In the genomic region with DNA sequence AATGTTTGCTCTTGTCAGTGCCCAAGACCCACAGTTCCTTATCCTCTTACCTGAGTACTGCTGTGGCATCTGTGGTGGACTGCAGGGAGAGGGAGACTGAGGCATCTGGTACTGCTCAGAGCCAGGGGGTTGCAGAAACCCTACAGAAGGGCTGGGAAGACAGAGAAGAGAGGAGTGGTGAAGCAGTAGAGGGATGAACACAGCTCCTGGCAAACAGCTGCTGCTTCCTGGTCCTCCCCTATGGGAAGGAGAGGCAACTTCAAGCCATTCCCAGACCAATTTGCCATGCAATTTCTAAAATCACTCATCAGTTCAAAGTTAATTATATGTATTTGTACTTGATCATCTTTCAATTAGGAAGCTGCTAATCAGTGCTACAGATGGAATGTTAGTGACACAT, we compare ENCODE assay signal across 22 cellular contexts. TPM values are rescaled to one million over a fixed set of nuclear protein-coding genes. Genes with fewer than 3 reads are reported as not detected.
"Had no signal": no experiment of that assay in that cellular context is flagged by ENCODE, and none has a peak within 500 bp of the region (broad histone marks: within the 10 kb centered on the region; RNA-seq: fewer than 3 reads in every experiment).

No MANE protein-coding gene starts in this region.

- H3K27me3 ChIP-seq: body of pancreas, heart right ventricle, spleen, stomach, uterus had no signal

- H3K4me3 ChIP-seq: body of pancreas, heart right ventricle, lower lobe of right lung, spleen, stomach, uterus had no signal

- H3K27ac ChIP-seq: body of pancreas, lower lobe of right lung, spleen, stomach, uterus, VCaP had no signal

- H3K36me3 ChIP-seq: uterus had no signal

- H3K4me3 Mint-ChIP-seq: dendritic cell treated with granulocyte-macrophage colony-stimulating factor and Interleukin-4, amounts not matched to agents 40 ng/mL and 50 ng/mL, for 4 days; natural killer cell; T-helper 2 cell treated with Interferon-gamma antibody and Interleukin-4, amounts not matched to agents 5 μg/mL and 100 μg/mL, for 36 hours had no signal

- H3K9me3 ChIP-seq: body of pancreas, heart right ventricle, lower lobe of right lung, SK-N-SH, spleen, stomach, uterus had no signal

- H3K9me3 Mint-ChIP-seq: dendritic cell treated with granulocyte-macrophage colony-stimulating factor and Interleukin-4, amounts not matched to agents 40 ng/mL and 50 ng/mL, for 4 days; natural killer cell; T-helper 2 cell treated with Interferon-gamma antibody and Interleukin-4, amounts not matched to agents 5 μg/mL and 100 μg/mL, for 36 hours had no signal

- H3K27me3 Mint-ChIP-seq: dendritic cell treated with granulocyte-macrophage colony-stimulating factor and Interleukin-4, amounts not matched to agents 40 ng/mL and 50 ng/mL, for 4 days; progenitor cell of endocrine pancreas had no signal

- H3K27ac Mint-ChIP-seq: dendritic cell treated with granulocyte-macrophage colony-stimulating factor and Interleukin-4, amounts not matched to agents 40 ng/mL and 50 ng/mL, for 4 days; progenitor cell of endocrine pancreas; T-helper 2 cell treated with Interferon-gamma antibody and Interleukin-4, amounts not matched to agents 5 μg/mL and 100 μg/mL, for 36 hours had no signal

- DNase-seq: activated CD4-positive, alpha-beta T cell treated with anti-CD3 and anti-CD28 coated beads, Interleukin-2, amount 50 U/mL, for 48 hours; activated CD4-positive, CD25-positive, alpha-beta regulatory T cell treated with anti-CD3 and anti-CD28 coated beads, Interleukin-2, amount 50 U/mL, for 72 hours; activated naive CD4-positive, alpha-beta T cell; body of pancreas; effector CD4-positive, alpha-beta T cell; erythroblast; foreskin fibroblast; heart right ventricle; kidney; lower lobe of right lung; natural killer cell; SK-N-SH; spleen; stimulated activated CD4-positive, alpha-beta T cell treated with anti-CD3 and anti-CD28 coated beads, Interleukin-4, amount 100 ng/mL, for 24 hours; stomach; trophoblast cell; uterus had no signal

- H3K4me2 ChIP-seq: SK-N-SH had no signal

- ATAC-seq: body of pancreas, heart right ventricle, left lobe of liver, lower lobe of right lung, natural killer cell had no signal

- H3K4me1 ChIP-seq: body of pancreas, lower lobe of right lung, stomach, uterus had no signal

- H3K9ac ChIP-seq: SK-N-SH had no signal

RNA-seq across cellular contexts. Expression of a gene that starts 50.1 kb away (rescaled TPM):
- total RNA-seq: lower lobe of right lung had no signal
